In genomic region chr6:160221423-160221822, GRCh38 we compare ENCODE assay signal across 10 cellular contexts. TPM values are rescaled to one million over a fixed set of nuclear protein-coding genes. Genes with fewer than 3 reads are reported as not detected.
DNase-seq lines count a peak whose midpoint lies in the region; ATAC-seq and TF ChIP-seq lines count a peak whose summit lies in the region.
"Had no signal": no experiment of that assay in that cellular context is flagged by ENCODE, and none has a peak within 500 bp of the region (broad histone marks: within the 10 kb centered on the region; RNA-seq: fewer than 3 reads in every experiment).

No MANE protein-coding gene starts in this region.

- no peak overlapping the region for H2AFZ ChIP-seq in OCI-LY3 (ENCODE audit: low read depth, low read length)

- H3K9me3 ChIP-seq in OCI-LY3 (ENCODE audit: insufficient read depth, low read length) (no peaks in the 10 kb centered on the region), thyroid gland (no peaks in the 10 kb centered on the region)
- H3K9me3 ChIP-seq: adrenal gland had no signal

- TF ChIP-seq CTCF in GM06990 (IDR thresholded peaks at IDR 0.05; ENCODE audit: insufficient read depth, low read length, poor library complexity, severe bottlenecking) (peak; percentile 25), OCI-LY3 (IDR thresholded peaks at IDR 0.05; ENCODE audit: low read depth, low read length) (peak; percentile 33; the same call in 1 of the 2 replicates), thyroid gland (IDR thresholded peaks at IDR 0.05) (no peak)

- no peak for TF ChIP-seq POLR2A in thyroid gland (IDR thresholded peaks at IDR 0.05)

- ATAC-seq in HG02943 (IDR thresholded peaks at IDR 0.05; ENCODE audit: low read depth, unreplicated experiment) (peak; percentile 80), left colon (peak; percentile 87)
- ATAC-seq: T-cell had no signal

- no peak overlapping the region for H3K27ac Mint-ChIP-seq in T-helper 2 cell treated with Interferon-gamma antibody and Interleukin-4, amounts not matched to agents 5 μg/mL and 100 μg/mL, for 36 hours
- H3K27ac Mint-ChIP-seq: T-cell had no signal

- H3K36me3 ChIP-seq in GM06990 (ENCODE audit: control insufficient read depth, insufficient read depth, low read length) (no peaks in the 10 kb centered on the region), OCI-LY3 (replicated peaks; ENCODE audit: low read depth, low read length) (no peaks in the 10 kb centered on the region), thyroid gland (no peaks in the 10 kb centered on the region)
- H3K36me3 ChIP-seq: adrenal gland had no signal

- no peak overlapping the region for H3K9ac ChIP-seq in OCI-LY3 (ENCODE audit: low read length)

- DNase-seq in GM06990 (ENCODE audit: extremely low read depth, insufficient read length) (no peak), left colon (no peak), thyroid gland (no peak), KG1 (lab: John Stamatoyannopoulos, UW) (no peak), foreskin melanocyte (no peak)
- DNase-seq in T-helper 2 cell treated with Interferon-gamma antibody and Interleukin-4, amounts not matched to agents 5 μg/mL and 100 μg/mL, for 36 hours (ENCODE audit: low spot score), result no peak
- DNase-seq: adrenal gland, T-cell had no signal

- H3K4me1 Mint-ChIP-seq in T-helper 2 cell treated with Interferon-gamma antibody and Interleukin-4, amounts not matched to agents 5 μg/mL and 100 μg/mL, for 36 hours (ENCODE audit: low read depth), result no peaks in the 10 kb centered on the region
- H3K4me1 Mint-ChIP-seq: T-cell had no signal

- 49 to 54% methylated on average over 3 of the region's 3 CpGs for WGBS in thyroid gland, 2 donors

- intact Hi-C loops in left colon (cut with DNase I, micrococcal nuclease), result no loop called here
- intact Hi-C loops in thyroid gland (cut with DNase I), result no loop called here

- peaks cover 2% of the 10 kb centered on the region for H3K27me3 Mint-ChIP-seq in T-helper 2 cell treated with Interferon-gamma antibody and Interleukin-4, amounts not matched to agents 5 μg/mL and 100 μg/mL, for 36 hours (ENCODE audit: low read depth)

- H3K27me3 ChIP-seq in GM06990 (replicated peaks; ENCODE audit: control insufficient read depth, insufficient read depth, low read length) (no peaks in the 10 kb centered on the region), OCI-LY3 (ENCODE audit: low read depth, low read length) (no peaks in the 10 kb centered on the region), thyroid gland (no peaks in the 10 kb centered on the region)

- no peaks in the 10 kb centered on the region for H4K20me1 ChIP-seq in OCI-LY3 (ENCODE audit: insufficient read depth, low read length)

- no peak overlapping the region for H3K4me3 ChIP-seq in GM06990 (replicated peaks; ENCODE audit: low read depth, low read length)
- no peak overlapping the region for H3K4me3 ChIP-seq in OCI-LY3 (ENCODE audit: low read length)
- H3K4me3 ChIP-seq in thyroid gland (replicated peaks in 1 of 3), result no peak overlapping the region
- H3K4me3 ChIP-seq: adrenal gland had no signal

- no peak overlapping the region for H3K27ac ChIP-seq in OCI-LY3 (ENCODE audit: low read length)
- H3K27ac ChIP-seq in thyroid gland, result no peak overlapping the region
- H3K27ac ChIP-seq: adrenal gland had no signal

- no peak overlapping the region for H3K4me3 Mint-ChIP-seq in T-helper 2 cell treated with Interferon-gamma antibody and Interleukin-4, amounts not matched to agents 5 μg/mL and 100 μg/mL, for 36 hours
- H3K4me3 Mint-ChIP-seq: T-cell had no signal

- no peaks in the 10 kb centered on the region for H3K9me3 Mint-ChIP-seq in T-helper 2 cell treated with Interferon-gamma antibody and Interleukin-4, amounts not matched to agents 5 μg/mL and 100 μg/mL, for 36 hours

- no peaks in the 10 kb centered on the region for H3K36me3 Mint-ChIP-seq in T-helper 2 cell treated with Interferon-gamma antibody and Interleukin-4, amounts not matched to agents 5 μg/mL and 100 μg/mL, for 36 hours (ENCODE audit: low read depth)
- H3K36me3 Mint-ChIP-seq: T-cell had no signal

- no peak overlapping the region for H3K4me2 ChIP-seq in OCI-LY3 (ENCODE audit: low read length)

- H3K4me1 ChIP-seq in OCI-LY3 (ENCODE audit: low read length) (no peaks in the 10 kb centered on the region), thyroid gland (no peaks in the 10 kb centered on the region)
- H3K4me1 ChIP-seq: adrenal gland had no signal

- H3K79me2 ChIP-seq in OCI-LY3 (ENCODE audit: low read length), result no peaks in the 10 kb centered on the region

RNA-seq across cellular contexts. Expression of gene SLC22A2, which starts 37.2 kb away (rescaled TPM):
- total RNA-seq in left colon (not detected), thyroid gland (not detected)
- total RNA-seq: adrenal gland, T-cell had no signal

Comparison
In these comparisons a context has a peak if more than half of its experiments do, and no peak if none do; other contexts are left out.
1. CTCF ChIP-seq: peak in GM06990 (single experiment) and OCI-LY3 (single experiment); none in thyroid gland (0 of 6).